Comparison of ENCODE assay signal across 9 cellular contexts in genomic region chr5:81656788-81657187, GRCh38.
"Had no signal": no experiment of that assay in that cellular context is flagged by ENCODE, and none has a peak within 500 bp of the region (broad histone marks: within the 10 kb centered on the region; RNA-seq: fewer than 3 reads in every experiment).

No MANE protein-coding gene starts in this region.

- H3K27ac Mint-ChIP-seq: GM23338, H9, HFFc6, IgD-negative memory B cell had no signal

- FAIRE-seq: H1, H54, HepG2 had no signal

- H3K27me3 Mint-ChIP-seq: IgD-negative memory B cell had no signal

- H3K4me2 ChIP-seq: GM23338 had no signal

- H3K4me3 ChIP-seq: GM23338 had no signal

- H3K27ac ChIP-seq: HL-60 had no signal

- DNase-seq: H9, HCEC 1CT, HFFc6 had no signal

- H3K4me3 Mint-ChIP-seq: GM23338, H9, HFFc6, IgD-negative memory B cell had no signal

- H3K4me1 Mint-ChIP-seq: GM23338, H9 had no signal

- ATAC-seq: GM23338, HepG2 had no signal
